Comparison of ENCODE assay signal across 1 cellular context in the genomic region with DNA sequence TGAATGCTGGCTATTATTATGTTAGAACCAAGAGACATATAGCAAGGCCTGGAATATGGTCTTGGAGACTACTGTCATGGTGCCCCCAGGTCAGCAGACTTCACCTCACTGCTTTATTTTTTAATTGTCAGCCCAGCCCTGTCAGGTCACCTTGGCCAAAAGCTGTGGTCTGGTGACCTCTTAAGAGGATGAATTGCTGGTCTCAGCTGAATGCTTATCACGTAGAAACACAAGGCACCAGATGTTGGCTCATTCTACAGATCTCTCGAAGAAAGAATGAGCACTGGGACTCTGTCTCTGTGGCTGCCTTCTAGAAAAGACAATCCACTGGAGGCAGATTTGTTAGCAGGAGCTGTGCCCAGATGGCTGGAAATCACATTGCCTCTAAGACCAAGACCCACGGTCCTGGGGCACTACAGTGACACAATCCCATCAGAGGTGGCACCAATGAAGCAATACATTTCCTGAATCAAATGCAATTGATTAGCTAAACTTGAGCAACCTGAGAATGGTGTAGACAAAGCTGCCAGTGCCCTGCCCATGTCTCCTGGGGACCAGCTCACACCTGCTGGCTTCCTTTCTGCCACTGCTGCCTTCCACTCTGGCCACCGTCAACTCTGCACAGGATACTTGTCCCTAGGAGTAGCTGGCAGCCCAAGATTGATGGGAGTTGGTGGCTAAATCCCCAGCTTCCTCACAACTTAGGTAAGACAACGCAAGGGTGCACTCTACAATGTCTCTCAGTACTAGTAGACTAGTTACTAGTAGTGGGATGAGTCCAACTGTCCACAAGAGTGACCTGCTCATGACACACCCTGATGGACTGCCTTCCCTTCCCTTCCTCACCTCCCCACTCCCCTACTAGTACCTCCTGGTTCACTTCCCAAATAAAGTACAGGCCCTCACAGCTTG.
TF ChIP-seq lines count a peak whose summit lies in the region.

No MANE protein-coding gene starts in this region.

TF ChIP-seq in K562, 482 proteins besides CTCF, POLR2A, EP300 and RAD21 (continued from another document and continues in another):
- TF ChIP-seq, protein P1, sequence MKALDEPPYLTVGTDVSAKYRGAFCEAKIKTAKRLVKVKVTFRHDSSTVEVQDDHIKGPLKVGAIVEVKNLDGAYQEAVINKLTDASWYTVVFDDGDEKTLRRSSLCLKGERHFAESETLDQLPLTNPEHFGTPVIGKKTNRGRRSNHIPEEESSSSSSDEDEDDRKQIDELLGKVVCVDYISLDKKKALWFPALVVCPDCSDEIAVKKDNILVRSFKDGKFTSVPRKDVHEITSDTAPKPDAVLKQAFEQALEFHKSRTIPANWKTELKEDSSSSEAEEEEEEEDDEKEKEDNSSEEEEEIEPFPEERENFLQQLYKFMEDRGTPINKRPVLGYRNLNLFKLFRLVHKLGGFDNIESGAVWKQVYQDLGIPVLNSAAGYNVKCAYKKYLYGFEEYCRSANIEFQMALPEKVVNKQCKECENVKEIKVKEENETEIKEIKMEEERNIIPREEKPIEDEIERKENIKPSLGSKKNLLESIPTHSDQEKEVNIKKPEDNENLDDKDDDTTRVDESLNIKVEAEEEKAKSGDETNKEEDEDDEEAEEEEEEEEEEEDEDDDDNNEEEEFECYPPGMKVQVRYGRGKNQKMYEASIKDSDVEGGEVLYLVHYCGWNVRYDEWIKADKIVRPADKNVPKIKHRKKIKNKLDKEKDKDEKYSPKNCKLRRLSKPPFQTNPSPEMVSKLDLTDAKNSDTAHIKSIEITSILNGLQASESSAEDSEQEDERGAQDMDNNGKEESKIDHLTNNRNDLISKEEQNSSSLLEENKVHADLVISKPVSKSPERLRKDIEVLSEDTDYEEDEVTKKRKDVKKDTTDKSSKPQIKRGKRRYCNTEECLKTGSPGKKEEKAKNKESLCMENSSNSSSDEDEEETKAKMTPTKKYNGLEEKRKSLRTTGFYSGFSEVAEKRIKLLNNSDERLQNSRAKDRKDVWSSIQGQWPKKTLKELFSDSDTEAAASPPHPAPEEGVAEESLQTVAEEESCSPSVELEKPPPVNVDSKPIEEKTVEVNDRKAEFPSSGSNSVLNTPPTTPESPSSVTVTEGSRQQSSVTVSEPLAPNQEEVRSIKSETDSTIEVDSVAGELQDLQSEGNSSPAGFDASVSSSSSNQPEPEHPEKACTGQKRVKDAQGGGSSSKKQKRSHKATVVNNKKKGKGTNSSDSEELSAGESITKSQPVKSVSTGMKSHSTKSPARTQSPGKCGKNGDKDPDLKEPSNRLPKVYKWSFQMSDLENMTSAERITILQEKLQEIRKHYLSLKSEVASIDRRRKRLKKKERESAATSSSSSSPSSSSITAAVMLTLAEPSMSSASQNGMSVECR (CRISPR knock-in tag; IDR thresholded peaks at IDR 0.05), result no peak
- TF ChIP-seq PHF21A (IDR thresholded peaks at IDR 0.05; ENCODE audit: borderline replicate concordance, low read depth) (no peak), ZNF717 (CRISPR knock-in tag; IDR thresholded peaks at IDR 0.05) (no peak), CSDE1 (IDR thresholded peaks at IDR 0.05) (no peak), E4F1 (CRISPR knock-in tag; IDR thresholded peaks at IDR 0.05; ENCODE audit: borderline replicate concordance) (no peak), FOXM1 (IDR thresholded peaks at IDR 0.05; ENCODE audit: low read depth) (peak; percentile 52; the same call in 1 of the 2 replicates), FOXM1 (CRISPR knock-in tag; IDR thresholded peaks at IDR 0.05; ENCODE audit: low read depth) (no peak), MEF2D (tag; conservative IDR thresholded peaks at IDR 0.05; ENCODE audit: low read depth) (no peak), ZNF239 (CRISPR knock-in tag; IDR thresholded peaks at IDR 0.05) (no peak), PURB (CRISPR knock-in tag; IDR thresholded peaks at IDR 0.05; ENCODE audit: low read depth) (no peak), SOX6 (IDR thresholded peaks at IDR 0.05) (peak; percentile 89), TEAD2 (tag; IDR thresholded peaks at IDR 0.05) (no peak), SREBF1 (IDR thresholded peaks at IDR 0.05; ENCODE audit: borderline replicate concordance, low read depth, low read length) (peak; percentile 26; the same call in 1 of the 2 replicates), FOXO4 (CRISPR knock-in tag; IDR thresholded peaks at IDR 0.05) (no peak), PRMT5 (CRISPR knock-in tag; IDR thresholded peaks at IDR 0.05) (no peak), SIX5 (IDR thresholded peaks at IDR 0.05; ENCODE audit: borderline replicate concordance in 1 of 2, insufficient read depth in 1 of 2, low read depth in 1 of 2, low read length in 2 of 2) (no peak), NR2C1 (IDR thresholded peaks at IDR 0.05) (peak; percentile 67), NR2C1 (tag; IDR thresholded peaks at IDR 0.05) (peak; percentile 83), SIRT6 (IDR thresholded peaks at IDR 0.05; ENCODE audit: low read depth, low read length) (no peak), FUS (optimal IDR thresholded peaks at IDR 0.05; ENCODE audit: low read depth, low read length) (no peak), ZBED1 (IDR thresholded peaks at IDR 0.05) (0 out of 2 replicates have a peak, but pooled peaks have one; percentile 62), EWSR1 (IDR thresholded peaks at IDR 0.05; ENCODE audit: borderline replicate concordance, low read depth, partially characterized antibody) (no peak), CHD2 (IDR thresholded peaks at IDR 0.05; ENCODE audit: low read depth, low read length) (no peak), MTF1 (CRISPR knock-in tag; IDR thresholded peaks at IDR 0.05; ENCODE audit: borderline replicate concordance) (no peak), DDX20 (tag; IDR thresholded peaks at IDR 0.05; ENCODE audit: low read depth) (no peak), TFE3 (CRISPR knock-in tag; IDR thresholded peaks at IDR 0.05) (no peak), CBFB (CRISPR knock-in tag; IDR thresholded peaks at IDR 0.05) (no peak)
- TF ChIP-seq, protein P2, sequence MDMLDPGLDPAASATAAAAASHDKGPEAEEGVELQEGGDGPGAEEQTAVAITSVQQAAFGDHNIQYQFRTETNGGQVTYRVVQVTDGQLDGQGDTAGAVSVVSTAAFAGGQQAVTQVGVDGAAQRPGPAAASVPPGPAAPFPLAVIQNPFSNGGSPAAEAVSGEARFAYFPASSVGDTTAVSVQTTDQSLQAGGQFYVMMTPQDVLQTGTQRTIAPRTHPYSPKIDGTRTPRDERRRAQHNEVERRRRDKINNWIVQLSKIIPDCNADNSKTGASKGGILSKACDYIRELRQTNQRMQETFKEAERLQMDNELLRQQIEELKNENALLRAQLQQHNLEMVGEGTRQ (CRISPR knock-in tag; IDR thresholded peaks at IDR 0.05), result no peak
- TF ChIP-seq, protein P3, sequence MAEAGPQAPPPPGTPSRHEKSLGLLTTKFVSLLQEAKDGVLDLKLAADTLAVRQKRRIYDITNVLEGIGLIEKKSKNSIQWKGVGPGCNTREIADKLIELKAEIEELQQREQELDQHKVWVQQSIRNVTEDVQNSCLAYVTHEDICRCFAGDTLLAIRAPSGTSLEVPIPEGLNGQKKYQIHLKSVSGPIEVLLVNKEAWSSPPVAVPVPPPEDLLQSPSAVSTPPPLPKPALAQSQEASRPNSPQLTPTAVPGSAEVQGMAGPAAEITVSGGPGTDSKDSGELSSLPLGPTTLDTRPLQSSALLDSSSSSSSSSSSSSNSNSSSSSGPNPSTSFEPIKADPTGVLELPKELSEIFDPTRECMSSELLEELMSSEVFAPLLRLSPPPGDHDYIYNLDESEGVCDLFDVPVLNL (CRISPR knock-in tag; IDR thresholded peaks at IDR 0.05; ENCODE audit: low read depth), result no peak
- TF ChIP-seq, protein P4, sequence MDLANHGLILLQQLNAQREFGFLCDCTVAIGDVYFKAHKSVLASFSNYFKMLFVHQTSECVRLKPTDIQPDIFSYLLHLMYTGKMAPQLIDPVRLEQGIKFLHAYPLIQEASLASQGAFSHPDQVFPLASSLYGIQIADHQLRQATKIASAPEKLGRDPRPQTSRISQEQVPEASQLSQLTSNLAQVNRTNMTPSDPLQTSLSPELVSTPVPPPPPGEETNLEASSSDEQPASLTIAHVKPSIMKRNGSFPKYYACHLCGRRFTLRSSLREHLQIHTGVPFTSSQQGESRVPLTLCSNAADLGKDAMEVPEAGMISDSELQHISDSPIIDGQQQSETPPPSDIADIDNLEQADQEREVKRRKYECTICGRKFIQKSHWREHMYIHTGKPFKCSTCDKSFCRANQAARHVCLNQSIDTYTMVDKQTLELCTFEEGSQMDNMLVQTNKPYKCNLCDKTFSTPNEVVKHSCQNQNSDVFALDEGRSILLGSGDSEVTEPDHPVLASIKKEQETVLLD (IDR thresholded peaks at IDR 0.05), result peak; percentile 50; the same call in 1 of the 2 replicates
